In the genomic region with DNA sequence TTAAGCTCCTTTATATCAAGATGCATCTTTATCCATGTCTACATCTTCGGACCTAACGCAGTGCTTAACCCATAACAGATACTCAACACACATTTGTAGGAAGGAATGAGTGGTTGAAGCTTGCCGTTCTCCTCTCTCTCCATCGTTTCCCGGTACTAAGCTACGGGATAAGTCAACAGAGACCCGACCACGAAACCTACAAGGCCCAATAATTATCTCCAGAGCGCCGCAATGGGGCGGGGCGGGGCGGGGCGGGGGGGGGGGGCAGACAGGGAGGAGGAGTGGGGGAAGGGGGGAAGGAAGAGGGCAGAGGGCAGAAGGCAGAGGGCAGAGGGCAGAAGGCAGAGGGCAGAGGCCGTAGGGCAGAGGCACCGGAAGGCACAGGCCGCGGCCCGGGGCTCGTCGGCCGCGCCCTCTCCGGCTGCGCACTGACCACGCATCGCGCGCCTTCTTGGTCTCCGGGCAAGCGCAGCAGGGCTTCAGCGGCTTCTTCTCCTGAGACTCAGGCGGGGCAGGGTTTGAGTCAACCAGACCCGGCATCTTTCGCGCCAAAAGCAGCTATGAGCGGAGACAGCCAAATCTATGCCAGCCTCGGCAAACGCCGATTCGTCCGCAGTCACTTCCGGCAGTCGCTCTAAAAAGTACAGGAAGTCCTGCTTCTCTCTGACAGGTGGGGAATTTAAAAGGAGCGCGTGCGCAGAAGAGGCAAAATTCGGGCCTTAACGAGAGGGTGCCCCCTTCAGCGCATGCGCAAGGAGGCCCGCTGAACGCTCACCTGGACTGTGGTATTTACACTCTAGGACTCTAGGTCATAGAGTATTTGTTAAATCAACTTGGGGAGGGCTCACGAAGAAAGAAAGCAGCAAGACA, we compare ENCODE assay signal across 1 cellular context.
TF ChIP-seq lines count a peak whose summit lies in the region.

A gene with protein sequence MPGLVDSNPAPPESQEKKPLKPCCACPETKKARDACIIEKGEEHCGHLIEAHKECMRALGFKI (minus strand): TSS at position 636 of the 870 bp plus-strand sequence. CDS start 96 bp downstream, at position 540.

TF ChIP-seq in HepG2, 621 proteins besides CTCF, POLR2A, EP300 and RAD21 (continued from another document and continues in another):
- TF ChIP-seq, protein P1, sequence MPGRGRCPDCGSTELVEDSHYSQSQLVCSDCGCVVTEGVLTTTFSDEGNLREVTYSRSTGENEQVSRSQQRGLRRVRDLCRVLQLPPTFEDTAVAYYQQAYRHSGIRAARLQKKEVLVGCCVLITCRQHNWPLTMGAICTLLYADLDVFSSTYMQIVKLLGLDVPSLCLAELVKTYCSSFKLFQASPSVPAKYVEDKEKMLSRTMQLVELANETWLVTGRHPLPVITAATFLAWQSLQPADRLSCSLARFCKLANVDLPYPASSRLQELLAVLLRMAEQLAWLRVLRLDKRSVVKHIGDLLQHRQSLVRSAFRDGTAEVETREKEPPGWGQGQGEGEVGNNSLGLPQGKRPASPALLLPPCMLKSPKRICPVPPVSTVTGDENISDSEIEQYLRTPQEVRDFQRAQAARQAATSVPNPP (CRISPR knock-in tag; IDR thresholded peaks at IDR 0.05): no peak
- TF ChIP-seq, protein P2, sequence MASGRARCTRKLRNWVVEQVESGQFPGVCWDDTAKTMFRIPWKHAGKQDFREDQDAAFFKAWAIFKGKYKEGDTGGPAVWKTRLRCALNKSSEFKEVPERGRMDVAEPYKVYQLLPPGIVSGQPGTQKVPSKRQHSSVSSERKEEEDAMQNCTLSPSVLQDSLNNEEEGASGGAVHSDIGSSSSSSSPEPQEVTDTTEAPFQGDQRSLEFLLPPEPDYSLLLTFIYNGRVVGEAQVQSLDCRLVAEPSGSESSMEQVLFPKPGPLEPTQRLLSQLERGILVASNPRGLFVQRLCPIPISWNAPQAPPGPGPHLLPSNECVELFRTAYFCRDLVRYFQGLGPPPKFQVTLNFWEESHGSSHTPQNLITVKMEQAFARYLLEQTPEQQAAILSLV (CRISPR knock-in tag; IDR thresholded peaks at IDR 0.05; ENCODE audit: borderline replicate concordance): peak; percentile 69; the same call in 1 of the 2 replicates
- TF ChIP-seq, protein P3, sequence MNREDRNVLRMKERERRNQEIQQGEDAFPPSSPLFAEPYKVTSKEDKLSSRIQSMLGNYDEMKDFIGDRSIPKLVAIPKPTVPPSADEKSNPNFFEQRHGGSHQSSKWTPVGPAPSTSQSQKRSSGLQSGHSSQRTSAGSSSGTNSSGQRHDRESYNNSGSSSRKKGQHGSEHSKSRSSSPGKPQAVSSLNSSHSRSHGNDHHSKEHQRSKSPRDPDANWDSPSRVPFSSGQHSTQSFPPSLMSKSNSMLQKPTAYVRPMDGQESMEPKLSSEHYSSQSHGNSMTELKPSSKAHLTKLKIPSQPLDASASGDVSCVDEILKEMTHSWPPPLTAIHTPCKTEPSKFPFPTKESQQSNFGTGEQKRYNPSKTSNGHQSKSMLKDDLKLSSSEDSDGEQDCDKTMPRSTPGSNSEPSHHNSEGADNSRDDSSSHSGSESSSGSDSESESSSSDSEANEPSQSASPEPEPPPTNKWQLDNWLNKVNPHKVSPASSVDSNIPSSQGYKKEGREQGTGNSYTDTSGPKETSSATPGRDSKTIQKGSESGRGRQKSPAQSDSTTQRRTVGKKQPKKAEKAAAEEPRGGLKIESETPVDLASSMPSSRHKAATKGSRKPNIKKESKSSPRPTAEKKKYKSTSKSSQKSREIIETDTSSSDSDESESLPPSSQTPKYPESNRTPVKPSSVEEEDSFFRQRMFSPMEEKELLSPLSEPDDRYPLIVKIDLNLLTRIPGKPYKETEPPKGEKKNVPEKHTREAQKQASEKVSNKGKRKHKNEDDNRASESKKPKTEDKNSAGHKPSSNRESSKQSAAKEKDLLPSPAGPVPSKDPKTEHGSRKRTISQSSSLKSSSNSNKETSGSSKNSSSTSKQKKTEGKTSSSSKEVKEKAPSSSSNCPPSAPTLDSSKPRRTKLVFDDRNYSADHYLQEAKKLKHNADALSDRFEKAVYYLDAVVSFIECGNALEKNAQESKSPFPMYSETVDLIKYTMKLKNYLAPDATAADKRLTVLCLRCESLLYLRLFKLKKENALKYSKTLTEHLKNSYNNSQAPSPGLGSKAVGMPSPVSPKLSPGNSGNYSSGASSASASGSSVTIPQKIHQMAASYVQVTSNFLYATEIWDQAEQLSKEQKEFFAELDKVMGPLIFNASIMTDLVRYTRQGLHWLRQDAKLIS (CRISPR knock-in tag; IDR thresholded peaks at IDR 0.05): no peak
- no peak for TF ChIP-seq ZNF34 (CRISPR knock-in tag; IDR thresholded peaks at IDR 0.05; ENCODE audit: borderline replicate concordance)
- no peak for TF ChIP-seq ZNF263 (CRISPR knock-in tag; IDR thresholded peaks at IDR 0.05)
- peak; percentile 78 for TF ChIP-seq ZNF543 (CRISPR knock-in tag; IDR thresholded peaks at IDR 0.05)
- TF ChIP-seq SOX5 (CRISPR knock-in tag; IDR thresholded peaks at IDR 0.05; ENCODE audit: borderline replicate concordance): no peak
- TF ChIP-seq CBFB (CRISPR knock-in tag; IDR thresholded peaks at IDR 0.05): 0 out of 2 replicates have a peak, but pooled peaks have one; percentile 19
- TF ChIP-seq SALL1 (CRISPR knock-in tag; IDR thresholded peaks at IDR 0.05): peak; percentile 69
- TF ChIP-seq, protein P4, sequence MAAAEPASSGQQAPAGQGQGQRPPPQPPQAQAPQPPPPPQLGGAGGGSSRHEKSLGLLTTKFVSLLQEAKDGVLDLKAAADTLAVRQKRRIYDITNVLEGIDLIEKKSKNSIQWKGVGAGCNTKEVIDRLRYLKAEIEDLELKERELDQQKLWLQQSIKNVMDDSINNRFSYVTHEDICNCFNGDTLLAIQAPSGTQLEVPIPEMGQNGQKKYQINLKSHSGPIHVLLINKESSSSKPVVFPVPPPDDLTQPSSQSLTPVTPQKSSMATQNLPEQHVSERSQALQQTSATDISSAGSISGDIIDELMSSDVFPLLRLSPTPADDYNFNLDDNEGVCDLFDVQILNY (CRISPR knock-in tag; conservative IDR thresholded peaks at IDR 0.05): peak; percentile 60; the same call in 1 of the 2 replicates
- TF ChIP-seq, protein P5, sequence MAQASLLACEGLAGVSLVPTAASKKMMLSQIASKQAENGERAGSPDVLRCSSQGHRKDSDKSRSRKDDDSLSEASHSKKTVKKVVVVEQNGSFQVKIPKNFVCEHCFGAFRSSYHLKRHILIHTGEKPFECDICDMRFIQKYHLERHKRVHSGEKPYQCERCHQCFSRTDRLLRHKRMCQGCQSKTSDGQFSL (CRISPR knock-in tag; IDR thresholded peaks at IDR 0.05): peak; percentile 49; the same call in 1 of the 2 replicates
- TF ChIP-seq WIZ (CRISPR knock-in tag; IDR thresholded peaks at IDR 0.05): peak; percentile 75; the same call in 1 of the 2 replicates
- TF ChIP-seq, protein P6, sequence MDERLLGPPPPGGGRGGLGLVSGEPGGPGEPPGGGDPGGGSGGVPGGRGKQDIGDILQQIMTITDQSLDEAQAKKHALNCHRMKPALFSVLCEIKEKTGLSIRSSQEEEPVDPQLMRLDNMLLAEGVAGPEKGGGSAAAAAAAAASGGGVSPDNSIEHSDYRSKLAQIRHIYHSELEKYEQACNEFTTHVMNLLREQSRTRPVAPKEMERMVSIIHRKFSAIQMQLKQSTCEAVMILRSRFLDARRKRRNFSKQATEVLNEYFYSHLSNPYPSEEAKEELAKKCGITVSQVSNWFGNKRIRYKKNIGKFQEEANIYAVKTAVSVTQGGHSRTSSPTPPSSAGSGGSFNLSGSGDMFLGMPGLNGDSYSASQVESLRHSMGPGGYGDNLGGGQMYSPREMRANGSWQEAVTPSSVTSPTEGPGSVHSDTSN (CRISPR knock-in tag; IDR thresholded peaks at IDR 0.05): no peak
- TF ChIP-seq ZFAT (CRISPR knock-in tag; conservative IDR thresholded peaks at IDR 0.05): no peak
- TF ChIP-seq HDAC2 (CRISPR knock-in tag; IDR thresholded peaks at IDR 0.05): peak; percentile 64; the same call in 1 of the 2 replicates
- TF ChIP-seq ZNF383 (CRISPR knock-in tag; IDR thresholded peaks at IDR 0.05; ENCODE audit: borderline replicate concordance): no peak
- peak; percentile 87 for TF ChIP-seq DMAP1 (CRISPR knock-in tag; IDR thresholded peaks at IDR 0.05)
- TF ChIP-seq, protein P7, sequence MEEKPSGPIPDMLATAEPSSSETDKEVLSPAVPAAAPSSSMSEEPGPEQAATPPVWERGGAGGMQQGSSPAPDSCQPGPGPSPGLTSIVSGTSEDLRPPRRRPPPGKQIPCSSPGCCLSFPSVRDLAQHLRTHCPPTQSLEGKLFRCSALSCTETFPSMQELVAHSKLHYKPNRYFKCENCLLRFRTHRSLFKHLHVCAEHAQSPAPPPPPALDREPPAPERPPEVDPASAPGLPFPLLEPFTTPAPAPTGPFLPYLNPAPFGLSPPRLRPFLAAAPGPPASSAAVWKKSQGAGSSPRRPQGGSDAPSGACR (CRISPR knock-in tag; IDR thresholded peaks at IDR 0.05): peak; percentile 58; the same call in 1 of the 2 replicates
- TF ChIP-seq, protein P8, sequence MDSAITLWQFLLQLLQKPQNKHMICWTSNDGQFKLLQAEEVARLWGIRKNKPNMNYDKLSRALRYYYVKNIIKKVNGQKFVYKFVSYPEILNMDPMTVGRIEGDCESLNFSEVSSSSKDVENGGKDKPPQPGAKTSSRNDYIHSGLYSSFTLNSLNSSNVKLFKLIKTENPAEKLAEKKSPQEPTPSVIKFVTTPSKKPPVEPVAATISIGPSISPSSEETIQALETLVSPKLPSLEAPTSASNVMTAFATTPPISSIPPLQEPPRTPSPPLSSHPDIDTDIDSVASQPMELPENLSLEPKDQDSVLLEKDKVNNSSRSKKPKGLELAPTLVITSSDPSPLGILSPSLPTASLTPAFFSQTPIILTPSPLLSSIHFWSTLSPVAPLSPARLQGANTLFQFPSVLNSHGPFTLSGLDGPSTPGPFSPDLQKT (CRISPR knock-in tag; IDR thresholded peaks at IDR 0.05; ENCODE audit: borderline replicate concordance): no peak
- TF ChIP-seq RELA (CRISPR knock-in tag; IDR thresholded peaks at IDR 0.05): no peak
- TF ChIP-seq, protein P9, sequence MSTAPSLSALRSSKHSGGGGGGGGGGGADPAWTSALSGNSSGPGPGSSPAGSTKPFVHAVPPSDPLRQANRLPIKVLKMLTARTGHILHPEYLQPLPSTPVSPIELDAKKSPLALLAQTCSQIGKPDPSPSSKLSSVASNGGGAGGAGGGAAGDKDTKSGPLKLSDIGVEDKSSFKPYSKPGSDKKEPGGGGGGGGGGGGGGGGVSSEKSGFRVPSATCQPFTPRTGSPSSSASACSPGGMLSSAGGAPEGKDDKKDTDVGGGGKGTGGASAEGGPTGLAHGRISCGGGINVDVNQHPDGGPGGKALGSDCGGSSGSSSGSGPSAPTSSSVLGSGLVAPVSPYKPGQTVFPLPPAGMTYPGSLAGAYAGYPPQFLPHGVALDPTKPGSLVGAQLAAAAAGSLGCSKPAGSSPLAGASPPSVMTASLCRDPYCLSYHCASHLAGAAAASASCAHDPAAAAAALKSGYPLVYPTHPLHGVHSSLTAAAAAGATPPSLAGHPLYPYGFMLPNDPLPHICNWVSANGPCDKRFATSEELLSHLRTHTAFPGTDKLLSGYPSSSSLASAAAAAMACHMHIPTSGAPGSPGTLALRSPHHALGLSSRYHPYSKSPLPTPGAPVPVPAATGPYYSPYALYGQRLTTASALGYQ (CRISPR knock-in tag; IDR thresholded peaks at IDR 0.05): no peak
- TF ChIP-seq ZSCAN30 (CRISPR knock-in tag; IDR thresholded peaks at IDR 0.05): no peak
- no peak for TF ChIP-seq CBX2 (IDR thresholded peaks at IDR 0.05; ENCODE audit: low read depth, low read length)
- no peak for TF ChIP-seq CBX2 (CRISPR knock-in tag; IDR thresholded peaks at IDR 0.05; ENCODE audit: low read depth)
- no peak for TF ChIP-seq CCAR2 (optimal IDR thresholded peaks at IDR 0.05; ENCODE audit: low read depth, low read length)
- TF ChIP-seq ZNF331 (CRISPR knock-in tag; IDR thresholded peaks at IDR 0.05): peak; percentile 60; the same call in 1 of the 2 replicates
- TF ChIP-seq, protein P10, sequence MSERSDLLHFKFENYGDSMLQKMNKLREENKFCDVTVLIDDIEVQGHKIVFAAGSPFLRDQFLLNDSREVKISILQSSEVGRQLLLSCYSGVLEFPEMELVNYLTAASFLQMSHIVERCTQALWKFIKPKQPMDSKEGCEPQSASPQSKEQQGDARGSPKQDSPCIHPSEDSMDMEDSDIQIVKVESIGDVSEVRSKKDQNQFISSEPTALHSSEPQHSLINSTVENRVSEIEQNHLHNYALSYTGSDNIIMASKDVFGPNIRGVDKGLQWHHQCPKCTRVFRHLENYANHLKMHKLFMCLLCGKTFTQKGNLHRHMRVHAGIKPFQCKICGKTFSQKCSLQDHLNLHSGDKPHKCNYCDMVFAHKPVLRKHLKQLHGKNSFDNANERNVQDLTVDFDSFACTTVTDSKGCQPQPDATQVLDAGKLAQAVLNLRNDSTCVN (CRISPR knock-in tag; IDR thresholded peaks at IDR 0.05; ENCODE audit: borderline replicate concordance): peak; percentile 55; the same call in 1 of the 2 replicates
- peak; percentile 22; the same call in 1 of the 2 replicates for TF ChIP-seq KLF12 (CRISPR knock-in tag; IDR thresholded peaks at IDR 0.05; ENCODE audit: borderline replicate concordance)
- TF ChIP-seq KLF9 (CRISPR knock-in tag; IDR thresholded peaks at IDR 0.05; ENCODE audit: low read depth): 0 out of 2 replicates have a peak, but pooled peaks have one; percentile 64
- no peak for TF ChIP-seq ZNF235 (CRISPR knock-in tag; IDR thresholded peaks at IDR 0.05; ENCODE audit: borderline replicate concordance)
- TF ChIP-seq, protein P11, sequence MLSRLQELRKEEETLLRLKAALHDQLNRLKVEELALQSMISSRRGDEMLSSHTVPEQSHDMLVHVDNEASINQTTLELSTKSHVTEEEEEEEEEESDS (CRISPR knock-in tag; IDR thresholded peaks at IDR 0.05; ENCODE audit: borderline replicate concordance): no peak
- no peak for TF ChIP-seq CENPX (CRISPR knock-in tag; IDR thresholded peaks at IDR 0.05)
- peak; percentile 81 for TF ChIP-seq SPEN (CRISPR knock-in tag; IDR thresholded peaks at IDR 0.05; ENCODE audit: low read depth)
- TF ChIP-seq, protein P12, sequence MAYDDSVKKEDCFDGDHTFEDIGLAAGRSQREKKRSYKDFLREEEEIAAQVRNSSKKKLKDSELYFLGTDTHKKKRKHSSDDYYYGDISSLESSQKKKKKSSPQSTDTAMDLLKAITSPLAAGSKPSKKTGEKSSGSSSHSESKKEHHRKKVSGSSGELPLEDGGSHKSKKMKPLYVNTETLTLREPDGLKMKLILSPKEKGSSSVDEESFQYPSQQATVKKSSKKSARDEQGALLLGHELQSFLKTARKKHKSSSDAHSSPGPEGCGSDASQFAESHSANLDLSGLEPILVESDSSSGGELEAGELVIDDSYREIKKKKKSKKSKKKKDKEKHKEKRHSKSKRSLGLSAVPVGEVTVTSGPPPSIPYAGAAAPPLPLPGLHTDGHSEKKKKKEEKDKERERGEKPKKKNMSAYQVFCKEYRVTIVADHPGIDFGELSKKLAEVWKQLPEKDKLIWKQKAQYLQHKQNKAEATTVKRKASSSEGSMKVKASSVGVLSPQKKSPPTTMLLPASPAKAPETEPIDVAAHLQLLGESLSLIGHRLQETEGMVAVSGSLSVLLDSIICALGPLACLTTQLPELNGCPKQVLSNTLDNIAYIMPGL (CRISPR knock-in tag; IDR thresholded peaks at IDR 0.05; ENCODE audit: borderline replicate concordance in 1 of 2, low read depth in 1 of 2): 0 out of 4 replicates have a peak, but pooled peaks have one; percentile 18 to 38
- TF ChIP-seq POLR2AphosphoS5 (IDR thresholded peaks at IDR 0.05; ENCODE audit: low read depth, low read length): peak; percentile 63; the same call in 1 of the 2 replicates
- 0 out of 2 replicates have a peak, but pooled peaks have one; percentile 24 for TF ChIP-seq CREB1 (IDR thresholded peaks at IDR 0.05)
- TF ChIP-seq CREB1 (CRISPR knock-in tag; IDR thresholded peaks at IDR 0.05): peak; percentile 54; the same call in 1 of the 2 replicates
- peak; percentile 61; the same call in 1 of the 2 replicates for TF ChIP-seq FOXC1 (CRISPR knock-in tag; IDR thresholded peaks at IDR 0.05; ENCODE audit: borderline replicate concordance)
- TF ChIP-seq ZNF143 (CRISPR knock-in tag; IDR thresholded peaks at IDR 0.05): no peak
